In the genomic region with DNA sequence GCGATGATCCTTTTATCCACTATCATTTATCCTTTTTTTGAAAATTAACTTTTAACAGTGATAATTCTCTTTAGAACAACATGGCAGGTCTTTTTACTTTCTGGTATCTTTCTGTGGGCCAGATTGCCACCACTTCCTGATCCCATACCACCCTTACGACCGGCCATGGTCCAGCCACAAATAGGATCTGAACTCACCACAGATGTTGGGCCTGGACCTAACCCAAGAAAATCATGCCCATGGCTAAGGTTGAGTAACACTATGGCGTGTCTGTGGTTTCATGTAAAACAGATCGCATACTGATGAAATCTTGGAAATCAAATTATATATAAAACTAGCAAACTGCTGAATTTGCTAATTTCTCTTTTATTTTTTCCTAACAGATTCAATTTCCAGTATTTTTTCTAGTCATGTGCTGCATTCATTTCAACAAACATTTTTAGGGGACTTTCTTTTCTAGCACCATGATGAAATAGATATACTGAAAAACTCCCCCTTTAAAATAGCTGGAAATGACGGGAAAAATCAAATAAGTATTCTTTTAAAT, we compare ENCODE assay signal across 12 cellular contexts.
DNase-seq lines count a peak whose midpoint lies in the region; ATAC-seq, FAIRE-seq and TF ChIP-seq lines count a peak whose summit lies in the region.
"Had no signal": no experiment of that assay in that cellular context is flagged by ENCODE, and none has a peak within 500 bp of the region (broad histone marks: within the 10 kb centered on the region; RNA-seq: fewer than 3 reads in every experiment).

No MANE protein-coding gene starts in this region.

- no peak for TF ChIP-seq RAD21 in HepG2 (CRISPR knock-in tag; IDR thresholded peaks at IDR 0.05)

- BruUV-seq in HepG2 (replicated peaks; lab: Mats Ljungman, UMichigan) = no TSS peak

- intact Hi-C loops in HepG2 (cut with micrococcal nuclease; ENCODE audit: unreplicated experiment) = no loop called here

- CTCF ChIA-PET in HepG2 (lab: Yijun Ruan, JAX; ENCODE audit: low intra/inter-chr PET ratio, low total read pairs) = no interaction called here

- ATAC-seq in HepG2 = no peak
- ATAC-seq in activated T-cell treated with anti-CD3 and anti-CD28 coated beads, Interleukin-2, amount 50 U/mL, for 4 hours = no peak
- ATAC-seq in HG03378 (IDR thresholded peaks at IDR 0.05; ENCODE audit: unreplicated experiment) = no peak

- peaks cover 12% of the 10 kb centered on the region for H3K27me3 Mint-ChIP-seq in activated T-cell treated with anti-CD3 and anti-CD28 coated beads, Interleukin-2, amount 50 U/mL, for 4 hours (ENCODE audit: low read depth)

- no peaks in the 10 kb centered on the region for H3K79me2 ChIP-seq in HepG2 (ENCODE audit: insufficient read depth, low read length)

- no peaks in the 10 kb centered on the region for H3K9me3 ChIP-seq in HepG2 (ENCODE audit: low read length)

- no peaks in the 10 kb centered on the region for H3K4me1 Mint-ChIP-seq in activated T-cell treated with anti-CD3 and anti-CD28 coated beads, Interleukin-2, amount 50 U/mL, for 4 hours (ENCODE audit: low read depth)
- H3K4me1 Mint-ChIP-seq: brain, nephron had no signal

- POLR2A ChIA-PET in HepG2 (lab: Yijun Ruan, JAX) = no interaction called here

- no peak overlapping the region for H2AFZ ChIP-seq in HepG2 (ENCODE audit: low read length)

- TF ChIP-seq CTCF in HepG2 (CRISPR knock-in tag; IDR thresholded peaks at IDR 0.05) = no peak

- no peaks in the 10 kb centered on the region for H3K9me3 Mint-ChIP-seq in activated T-cell treated with anti-CD3 and anti-CD28 coated beads, Interleukin-2, amount 50 U/mL, for 4 hours
- H3K9me3 Mint-ChIP-seq: brain had no signal

- H3K9ac ChIP-seq in HepG2 (ENCODE audit: insufficient read depth, low read depth, low read length) = no peak overlapping the region

- peak; percentile 61 to 81 for DNase-seq in AML-193 (lab: John Stamatoyannopoulos, UW)
- DNase-seq in MV-4-11 (lab: John Stamatoyannopoulos, UW) = peak; percentile 95
- peak; percentile 7 for DNase-seq in brain pericyte (ENCODE audit: low read depth, low spot score)
- DNase-seq in HepG2 (ENCODE audit: low spot score) = no peak
- DNase-seq in activated T-cell treated with anti-CD3 and anti-CD28 coated beads, Interleukin-2, amount 50 U/mL, for 4 hours = no peak
- DNase-seq in NCI-H2227 treated with DMSO at 0.1 percent for 48 hours (lab: John Stamatoyannopoulos, UW) = no peak
- no peak for DNase-seq in stimulated activated CD4-positive, alpha-beta T cell treated with anti-CD3 and anti-CD28 coated beads, Interleukin-4, amount 100 ng/mL, for 24 hours
- DNase-seq: NCI-H2081, SW 1271 had no signal

- no peak for TF ChIP-seq POLR2A in HepG2 (IDR thresholded peaks at IDR 0.05; ENCODE audit: insufficient read depth in 1 of 2, low read depth in 2 of 2, low read length in 2 of 2)

- no peaks in the 10 kb centered on the region for H3K4me1 ChIP-seq in HepG2 (ENCODE audit: insufficient read depth, low read length)

- no peaks in the 10 kb centered on the region for H3K27me3 ChIP-seq in HepG2 (ENCODE audit: control insufficient read depth in 1 of 2, insufficient read depth in 2 of 2, low read length in 2 of 2)

- H3K4me2 ChIP-seq in HepG2 (ENCODE audit: low read depth, low read length) = no peak overlapping the region

- no peak overlapping the region for H3K27ac ChIP-seq in HepG2 (ENCODE audit: extremely low read length, insufficient read depth, low read length)

- FAIRE-seq in HepG2 (lab: Jason Lieb, UNC) = no peak

- WGBS in HepG2 (ENCODE audit: low lambda C conversion rate) = 49% methylated on average over 6 of the region's 6 CpGs

- TF ChIP-seq EP300 in HepG2 (IDR thresholded peaks at IDR 0.05; ENCODE audit: low read depth in 2 of 2, low read length in 2 of 2) (no peak), HepG2 (CRISPR knock-in tag; IDR thresholded peaks at IDR 0.05; ENCODE audit: borderline replicate concordance) (no peak)

- no peaks in the 10 kb centered on the region for H4K20me1 ChIP-seq in HepG2 (ENCODE audit: insufficient read depth, low read length)

- in situ Hi-C loops in HepG2 (cut with HindIII; ENCODE audit: extremely low pct_ligation_motif_present, low pct_unique_long_range_greater_than_20kb) = no loop called here

- no peak overlapping the region for H3K4me3 ChIP-seq in HepG2 (replicated peaks in 1 of 3; ENCODE audit: insufficient read depth in 1 of 3, low read depth in 2 of 3, low read length in 3 of 3)

- no peak overlapping the region for H3K4me3 Mint-ChIP-seq in activated T-cell treated with anti-CD3 and anti-CD28 coated beads, Interleukin-2, amount 50 U/mL, for 4 hours
- H3K4me3 Mint-ChIP-seq: brain, nephron had no signal

- H3K36me3 Mint-ChIP-seq in activated T-cell treated with anti-CD3 and anti-CD28 coated beads, Interleukin-2, amount 50 U/mL, for 4 hours (ENCODE audit: insufficient read depth) = no peaks in the 10 kb centered on the region
- H3K36me3 Mint-ChIP-seq: brain had no signal

- H3K36me3 ChIP-seq in HepG2 (replicated peaks in 1 of 2; ENCODE audit: control insufficient read depth in 1 of 2, insufficient read depth in 2 of 2, low read length in 2 of 2) = no peaks in the 10 kb centered on the region

TF ChIP-seq in HepG2, 621 proteins besides CTCF, POLR2A, EP300 and RAD21:
- TF ChIP-seq HNF4A (CRISPR knock-in tag; IDR thresholded peaks at IDR 0.05) (no peak), ZFP36L1 (CRISPR knock-in tag; IDR thresholded peaks at IDR 0.05) (no peak), MAFK (conservative IDR thresholded peaks at IDR 0.05 in 1 of 2, IDR thresholded peaks at IDR 0.05 in 1 of 2; ENCODE audit: low read length in 2 of 2) (peak in 1 of 2 experiments; percentile 54; a peak in 2 of 4 replicates), MXI1 (IDR thresholded peaks at IDR 0.05; ENCODE audit: borderline replicate concordance, low read depth, low read length) (no peak), GATAD2A (CRISPR knock-in tag; IDR thresholded peaks at IDR 0.05) (no peak), ZBTB34 (CRISPR knock-in tag; IDR thresholded peaks at IDR 0.05) (no peak), JARID2 (CRISPR knock-in tag; IDR thresholded peaks at IDR 0.05; ENCODE audit: insufficient replicate concordance) (no peak), MAFF (IDR thresholded peaks at IDR 0.05; ENCODE audit: low read depth, low read length) (peak; percentile 30; the same call in 1 of the 2 replicates), MIER3 (CRISPR knock-in tag; IDR thresholded peaks at IDR 0.05; ENCODE audit: borderline replicate concordance) (no peak)
- TF ChIP-seq, protein P1, sequence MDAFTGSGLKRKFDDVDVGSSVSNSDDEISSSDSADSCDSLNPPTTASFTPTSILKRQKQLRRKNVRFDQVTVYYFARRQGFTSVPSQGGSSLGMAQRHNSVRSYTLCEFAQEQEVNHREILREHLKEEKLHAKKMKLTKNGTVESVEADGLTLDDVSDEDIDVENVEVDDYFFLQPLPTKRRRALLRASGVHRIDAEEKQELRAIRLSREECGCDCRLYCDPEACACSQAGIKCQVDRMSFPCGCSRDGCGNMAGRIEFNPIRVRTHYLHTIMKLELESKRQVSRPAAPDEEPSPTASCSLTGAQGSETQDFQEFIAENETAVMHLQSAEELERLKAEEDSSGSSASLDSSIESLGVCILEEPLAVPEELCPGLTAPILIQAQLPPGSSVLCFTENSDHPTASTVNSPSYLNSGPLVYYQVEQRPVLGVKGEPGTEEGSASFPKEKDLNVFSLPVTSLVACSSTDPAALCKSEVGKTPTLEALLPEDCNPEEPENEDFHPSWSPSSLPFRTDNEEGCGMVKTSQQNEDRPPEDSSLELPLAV (CRISPR knock-in tag; conservative IDR thresholded peaks at IDR 0.05; ENCODE audit: low read depth) = no peak

Comparison
In these comparisons a context has a peak if more than half of its experiments do, and no peak if none do; other contexts are left out.
1. DNase-seq: peak in AML-193 (2 of 2), MV-4-11 (single experiment) and brain pericyte (single experiment); none in HepG2 (single experiment), activated T-cell treated with anti-CD3 and anti-CD28 coated beads, Interleukin-2, amount 50 U/mL, for 4 hours (single experiment), NCI-H2227 treated with DMSO at 0.1 percent for 48 hours (single experiment) and stimulated activated CD4-positive, alpha-beta T cell treated with anti-CD3 and anti-CD28 coated beads, Interleukin-4, amount 100 ng/mL, for 24 hours (single experiment).